In the genomic region with DNA sequence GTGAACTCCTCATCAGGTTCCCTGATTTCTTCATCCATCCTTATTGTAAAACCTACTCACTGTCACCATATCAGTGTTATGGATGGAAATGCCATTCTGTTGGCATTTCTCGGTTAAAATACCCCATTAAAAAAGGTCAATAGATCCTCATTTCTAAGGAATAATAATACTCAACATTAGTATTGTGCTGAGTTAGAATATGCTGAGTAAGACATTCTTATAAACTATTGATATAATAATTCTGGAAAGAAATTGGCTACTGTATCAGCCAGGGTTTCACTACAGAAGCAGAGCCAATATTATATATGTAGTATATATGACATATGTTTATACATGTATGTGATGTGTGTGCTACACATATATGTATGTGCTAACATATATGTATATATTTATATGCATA, we compare ENCODE assay signal across 3 cellular contexts.
TF ChIP-seq lines count a peak whose summit lies in the region.

No MANE protein-coding gene starts in this region.

TF ChIP-seq in A549, 52 proteins besides CTCF, POLR2A, EP300 and RAD21:
- peak; percentile 86 for TF ChIP-seq MAFK (IDR thresholded peaks at IDR 0.05; ENCODE audit: partially characterized antibody)
- no peak for TF ChIP-seq HOXA7 (CRISPR knock-in tag; IDR thresholded peaks at IDR 0.05)
- no peak for TF ChIP-seq EHMT2 (IDR thresholded peaks at IDR 0.05; ENCODE audit: low read depth)
TF ChIP-seq in A549: peak in this region for 1.

TF ChIP-seq in IMR-90, 13 proteins besides CTCF, POLR2A, EP300 and RAD21:
- TF ChIP-seq NFE2L2 (IDR thresholded peaks at IDR 0.05; ENCODE audit: low read depth, low read length), result no peak
- TF ChIP-seq, protein P1, sequence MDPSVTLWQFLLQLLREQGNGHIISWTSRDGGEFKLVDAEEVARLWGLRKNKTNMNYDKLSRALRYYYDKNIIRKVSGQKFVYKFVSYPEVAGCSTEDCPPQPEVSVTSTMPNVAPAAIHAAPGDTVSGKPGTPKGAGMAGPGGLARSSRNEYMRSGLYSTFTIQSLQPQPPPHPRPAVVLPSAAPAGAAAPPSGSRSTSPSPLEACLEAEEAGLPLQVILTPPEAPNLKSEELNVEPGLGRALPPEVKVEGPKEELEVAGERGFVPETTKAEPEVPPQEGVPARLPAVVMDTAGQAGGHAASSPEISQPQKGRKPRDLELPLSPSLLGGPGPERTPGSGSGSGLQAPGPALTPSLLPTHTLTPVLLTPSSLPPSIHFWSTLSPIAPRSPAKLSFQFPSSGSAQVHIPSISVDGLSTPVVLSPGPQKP (IDR thresholded peaks at IDR 0.05; ENCODE audit: borderline replicate concordance, low read depth, low read length), result no peak
- TF ChIP-seq, protein P2, sequence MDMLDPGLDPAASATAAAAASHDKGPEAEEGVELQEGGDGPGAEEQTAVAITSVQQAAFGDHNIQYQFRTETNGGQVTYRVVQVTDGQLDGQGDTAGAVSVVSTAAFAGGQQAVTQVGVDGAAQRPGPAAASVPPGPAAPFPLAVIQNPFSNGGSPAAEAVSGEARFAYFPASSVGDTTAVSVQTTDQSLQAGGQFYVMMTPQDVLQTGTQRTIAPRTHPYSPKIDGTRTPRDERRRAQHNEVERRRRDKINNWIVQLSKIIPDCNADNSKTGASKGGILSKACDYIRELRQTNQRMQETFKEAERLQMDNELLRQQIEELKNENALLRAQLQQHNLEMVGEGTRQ (IDR thresholded peaks at IDR 0.05; ENCODE audit: low read depth, low read length), result no peak
- peak; percentile 91 for TF ChIP-seq MAFK (IDR thresholded peaks at IDR 0.05; ENCODE audit: low read depth, low read length)

TF ChIP-seq in H1, 55 proteins besides CTCF, POLR2A, EP300 and RAD21:
- TF ChIP-seq CREB1 (IDR thresholded peaks at IDR 0.05) (no peak), MAFK (IDR thresholded peaks at IDR 0.05; ENCODE audit: low read depth, low read length) (peak; percentile 63; the same call in 1 of the 2 replicates)
